In the genomic region with DNA sequence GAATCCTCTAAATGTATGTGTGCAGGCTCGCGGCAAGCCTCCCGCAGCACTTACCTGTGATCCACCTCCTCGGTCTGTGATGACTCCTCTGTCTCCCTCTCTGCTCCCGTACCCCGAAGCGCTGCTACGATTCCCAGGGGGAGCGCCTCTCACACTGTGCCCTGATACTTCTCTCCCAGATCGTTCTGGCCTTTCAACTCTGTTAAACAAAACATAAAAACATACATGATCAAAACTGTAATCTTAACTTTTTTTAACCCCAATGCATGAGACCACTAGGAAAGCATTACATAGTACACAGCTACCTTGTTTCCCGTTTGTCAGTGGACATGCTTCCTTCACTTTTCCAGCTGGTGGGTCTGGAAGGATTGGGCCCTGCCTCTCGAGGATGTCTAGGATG, we compare ENCODE assay signal across 17 cellular contexts. TPM values are rescaled to one million over a fixed set of nuclear protein-coding genes. Genes with fewer than 3 reads are reported as not detected.
DNase-seq lines count a peak whose midpoint lies in the region; ATAC-seq, FAIRE-seq and TF ChIP-seq lines count a peak whose summit lies in the region.
"Had no signal": no experiment of that assay in that cellular context is flagged by ENCODE, and none has a peak within 500 bp of the region (broad histone marks: within the 10 kb centered on the region; RNA-seq: fewer than 3 reads in every experiment).

No MANE protein-coding gene starts in this region.

- H3K4me3 ChIP-seq in HepG2 (replicated peaks in 1 of 3; ENCODE audit: insufficient read depth in 1 of 3, low read depth in 2 of 3, low read length in 3 of 3), result no peak overlapping the region
- no peak overlapping the region for H3K4me3 ChIP-seq in right lobe of liver
- H3K4me3 ChIP-seq in sigmoid colon, result no peak overlapping the region
- no peak overlapping the region for H3K4me3 ChIP-seq in lower lobe of right lung
- H3K4me3 ChIP-seq: BLaER1 had no signal

- no peaks in the 10 kb centered on the region; the same call in 1 of the 2 replicates for H4K20me1 ChIP-seq in HepG2 (ENCODE audit: insufficient read depth, low read length)
- H4K20me1 ChIP-seq: BLaER1 had no signal

- H3K36me3 ChIP-seq in HepG2 (replicated peaks in 1 of 2; ENCODE audit: control insufficient read depth in 1 of 2, insufficient read depth in 2 of 2, low read length in 2 of 2) (peaks cover 29 to 89% of the 10 kb centered on the region in 2 experiments), right lobe of liver (peaks cover 9 to 95% (median 51%) of the 10 kb centered on the region in 4 donors), sigmoid colon (peaks cover 37 to 100% (median 77%) of the 10 kb centered on the region in 4 donors), lower lobe of right lung (peaks cover 99% of the 10 kb centered on the region)

- POLR2A ChIA-PET in HepG2 (lab: Yijun Ruan, JAX), result interaction anchor here (1.7 kb wide), 1 partner anchor 22 kb away, joined by 3 read pairs; no protein-coding TSS in a partner anchor

- H3K4me2 ChIP-seq in HepG2 (ENCODE audit: low read depth, low read length), result no peak overlapping the region
- H3K4me2 ChIP-seq: BLaER1 had no signal

- TF ChIP-seq CTCF in HepG2 (CRISPR knock-in tag; IDR thresholded peaks at IDR 0.05), result no peak
- TF ChIP-seq CTCF in right lobe of liver (IDR thresholded peaks at IDR 0.05), result no peak
- TF ChIP-seq CTCF in endothelial cell (IDR thresholded peaks at IDR 0.05; ENCODE audit: unreplicated experiment), result no peak
- no peak for TF ChIP-seq CTCF in sigmoid colon (IDR thresholded peaks at IDR 0.05)
- TF ChIP-seq CTCF in lower lobe of right lung (IDR thresholded peaks at IDR 0.05), result no peak

- H3K27ac Mint-ChIP-seq in T-helper 1 cell treated with Interleukin-12 subunit alpha and Interleukin-12 subunit beta and Interleukin-4 antibody, amounts not matched to agents 30 μg/mL and 1 μg/mL, for 36 hours, result peak overlapping the region; percentile 28
- no peak overlapping the region for H3K27ac Mint-ChIP-seq in endothelial cell (ENCODE audit: unreplicated experiment)
- H3K27ac Mint-ChIP-seq in stimulated activated naive CD8-positive, alpha-beta T cell treated with anti-CD3 and anti-CD28 coated beads, Interleukin-15, amount 100 ng/mL, for 72 hours, result peak overlapping the region; percentile 28 to 83

- no peak for TF ChIP-seq EP300 in HepG2 (IDR thresholded peaks at IDR 0.05; ENCODE audit: low read depth in 2 of 2, low read length in 2 of 2)
- TF ChIP-seq EP300 in HepG2 (CRISPR knock-in tag; IDR thresholded peaks at IDR 0.05; ENCODE audit: borderline replicate concordance), result no peak
- TF ChIP-seq EP300 in sigmoid colon (IDR thresholded peaks at IDR 0.05), result no peak

- no peak for FAIRE-seq in HepG2 (lab: Jason Lieb, UNC)
- FAIRE-seq: H54, RCC 7860 had no signal

- TF ChIP-seq POLR2A in HepG2 (IDR thresholded peaks at IDR 0.05; ENCODE audit: insufficient read depth in 1 of 2, low read depth in 2 of 2, low read length in 2 of 2) (no peak), right lobe of liver (IDR thresholded peaks at IDR 0.05) (no peak), sigmoid colon (IDR thresholded peaks at IDR 0.05) (no peak)

- no peaks in the 10 kb centered on the region for H3K9me3 Mint-ChIP-seq in T-helper 1 cell treated with Interleukin-12 subunit alpha and Interleukin-12 subunit beta and Interleukin-4 antibody, amounts not matched to agents 30 μg/mL and 1 μg/mL, for 36 hours
- no peaks in the 10 kb centered on the region for H3K9me3 Mint-ChIP-seq in endothelial cell (ENCODE audit: unreplicated experiment)
- no peaks in the 10 kb centered on the region for H3K9me3 Mint-ChIP-seq in stimulated activated naive CD8-positive, alpha-beta T cell treated with anti-CD3 and anti-CD28 coated beads, Interleukin-15, amount 100 ng/mL, for 72 hours

- H3K9ac ChIP-seq in HepG2 (ENCODE audit: insufficient read depth, low read depth, low read length), result no peak overlapping the region
- H3K9ac ChIP-seq: BLaER1 had no signal

- TF ChIP-seq RAD21 in HepG2 (CRISPR knock-in tag; IDR thresholded peaks at IDR 0.05), result no peak

- WGBS in HepG2 (ENCODE audit: low lambda C conversion rate), result 98% methylated on average over 12 of the region's 12 CpGs
- WGBS in right lobe of liver (ENCODE audit: insufficient coverage, low coverage, low lambda C conversion rate, missing lambda C conversion rate), result 94% methylated on average over 10 of the region's 12 CpGs
- 96 to 97% methylated on average over 12 of the region's 12 CpGs for WGBS in sigmoid colon, 2 donors

- peaks cover 4% of the 10 kb centered on the region for H3K4me1 Mint-ChIP-seq in T-helper 1 cell treated with Interleukin-12 subunit alpha and Interleukin-12 subunit beta and Interleukin-4 antibody, amounts not matched to agents 30 μg/mL and 1 μg/mL, for 36 hours (ENCODE audit: low read depth)
- H3K4me1 Mint-ChIP-seq in endothelial cell (ENCODE audit: unreplicated experiment), result no peaks in the 10 kb centered on the region
- H3K4me1 Mint-ChIP-seq in stimulated activated naive CD8-positive, alpha-beta T cell treated with anti-CD3 and anti-CD28 coated beads, Interleukin-15, amount 100 ng/mL, for 72 hours, result no peaks in the 10 kb centered on the region

- H3K4me1 ChIP-seq in HepG2 (ENCODE audit: insufficient read depth, low read length), result no peaks in the 10 kb centered on the region
- no peaks in the 10 kb centered on the region for H3K4me1 ChIP-seq in right lobe of liver
- no peaks in the 10 kb centered on the region for H3K4me1 ChIP-seq in sigmoid colon
- no peaks in the 10 kb centered on the region for H3K4me1 ChIP-seq in lower lobe of right lung
- H3K4me1 ChIP-seq: BLaER1 had no signal

- no peak overlapping the region for H3K27ac ChIP-seq in HepG2 (ENCODE audit: extremely low read length, insufficient read depth, low read length)
- no peak overlapping the region for H3K27ac ChIP-seq in right lobe of liver
- H3K27ac ChIP-seq in sigmoid colon, result no peak overlapping the region
- H3K27ac ChIP-seq in lower lobe of right lung, result no peak overlapping the region
- H3K27ac ChIP-seq: 22Rv1, BLaER1 had no signal

- H3K4me3 Mint-ChIP-seq in T-helper 1 cell treated with Interleukin-12 subunit alpha and Interleukin-12 subunit beta and Interleukin-4 antibody, amounts not matched to agents 30 μg/mL and 1 μg/mL, for 36 hours, result no peak overlapping the region
- H3K4me3 Mint-ChIP-seq in endothelial cell (ENCODE audit: unreplicated experiment), result peak overlapping the region; percentile 68
- H3K4me3 Mint-ChIP-seq in stimulated activated naive CD8-positive, alpha-beta T cell treated with anti-CD3 and anti-CD28 coated beads, Interleukin-15, amount 100 ng/mL, for 72 hours, result no peak overlapping the region

- H2AFZ ChIP-seq in HepG2 (ENCODE audit: low read length), result no peak overlapping the region

- CTCF ChIA-PET in HepG2 (lab: Yijun Ruan, JAX; ENCODE audit: low intra/inter-chr PET ratio, low total read pairs), result no interaction called here

- H3K36me3 Mint-ChIP-seq in T-helper 1 cell treated with Interleukin-12 subunit alpha and Interleukin-12 subunit beta and Interleukin-4 antibody, amounts not matched to agents 30 μg/mL and 1 μg/mL, for 36 hours (ENCODE audit: low read depth), result peaks cover 64% of the 10 kb centered on the region
- H3K36me3 Mint-ChIP-seq in endothelial cell (ENCODE audit: low read depth, unreplicated experiment), result peaks cover 47% of the 10 kb centered on the region

- no peak for DNase-seq in T-helper 1 cell
- no peak for DNase-seq in HepG2 (ENCODE audit: low spot score)
- DNase-seq in right lobe of liver, result no peak
- no peak for DNase-seq in endothelial cell (ENCODE audit: low spot score)
- no peak for DNase-seq in stimulated activated naive CD8-positive, alpha-beta T cell treated with anti-CD3 and anti-CD28 coated beads, Interleukin-15, amount 100 ng/mL, for 72 hours
- DNase-seq in sigmoid colon, result no peak
- no peak for DNase-seq in lower lobe of right lung
- DNase-seq: Kasumi-1, NCI-H1417, NCI-H2029, NCI-H2171 treated with DMSO at 0.1 percent for 48 hours, NCI-H774 had no signal

- H3K9me3 ChIP-seq in HepG2 (ENCODE audit: low read length) (no peaks in the 10 kb centered on the region), right lobe of liver (no peaks in the 10 kb centered on the region), sigmoid colon (no peaks in the 10 kb centered on the region), lower lobe of right lung (no peaks in the 10 kb centered on the region)
- H3K9me3 ChIP-seq: BLaER1 had no signal

- H3K27me3 ChIP-seq in HepG2 (ENCODE audit: control insufficient read depth in 1 of 2, insufficient read depth in 2 of 2, low read length in 2 of 2) (no peaks in the 10 kb centered on the region), right lobe of liver (no peaks in the 10 kb centered on the region), sigmoid colon (no peaks in the 10 kb centered on the region), lower lobe of right lung (ENCODE audit: low read depth) (no peaks in the 10 kb centered on the region)
- H3K27me3 ChIP-seq: BLaER1 had no signal

- no TSS peak for BruUV-seq in HepG2 (replicated peaks; lab: Mats Ljungman, UMichigan)

- H3K27me3 Mint-ChIP-seq in T-helper 1 cell treated with Interleukin-12 subunit alpha and Interleukin-12 subunit beta and Interleukin-4 antibody, amounts not matched to agents 30 μg/mL and 1 μg/mL, for 36 hours (ENCODE audit: low read depth), result no peaks in the 10 kb centered on the region
- H3K27me3 Mint-ChIP-seq in endothelial cell (ENCODE audit: unreplicated experiment), result no peaks in the 10 kb centered on the region
- no peaks in the 10 kb centered on the region for H3K27me3 Mint-ChIP-seq in stimulated activated naive CD8-positive, alpha-beta T cell treated with anti-CD3 and anti-CD28 coated beads, Interleukin-15, amount 100 ng/mL, for 72 hours

- no peaks in the 10 kb centered on the region for H3K79me2 ChIP-seq in HepG2 (ENCODE audit: insufficient read depth, low read length)

- in situ Hi-C loops in HepG2 (cut with HindIII; ENCODE audit: extremely low pct_ligation_motif_present, low pct_unique_long_range_greater_than_20kb), result no loop called here

- no peak for ATAC-seq in HepG2
- no peak for ATAC-seq in right lobe of liver
- no peak for ATAC-seq in stimulated activated naive CD8-positive, alpha-beta T cell treated with anti-CD3 and anti-CD28 coated beads, Interleukin-15, amount 100 ng/mL, for 72 hours
- ATAC-seq in lower lobe of right lung, result no peak

- intact Hi-C loops in HepG2 (cut with micrococcal nuclease; ENCODE audit: unreplicated experiment), result no loop called here
- intact Hi-C loops in right lobe of liver (cut with DNase I), result no loop called here
- intact Hi-C loops in sigmoid colon (cut with DNase I), result no loop called here
- intact Hi-C loops in lower lobe of right lung (cut with DNase I), result no loop called here

RNA-seq across cellular contexts. Expression of a gene that starts 46.6 kb away (rescaled TPM):
- 58.0 and 64.2 TPM in 2 replicates for total RNA-seq in HepG2 (2016; rRNA removed; fragmentation: Illumina TruSeq; extraction: Trizol)
- 85.4 and 92.4 TPM in 2 replicates for total RNA-seq in HepG2 (2016; cell fraction: cytosol; rRNA removed; fragmentation: Illumina TruSeq; extraction: Trizol; ENCODE audit: low read depth)
- 52.5 and 70.6 TPM in 2 replicates for total RNA-seq in HepG2 (2016; cell fraction: insoluble cytoplasmic fraction; rRNA removed; fragmentation: Illumina TruSeq; extraction: Trizol)
- 33.2 and 33.4 TPM in 2 replicates for total RNA-seq in HepG2 (2016; cell fraction: membrane; rRNA removed; fragmentation: Illumina TruSeq; extraction: Trizol)
- total RNA-seq in HepG2 (2016; cell fraction: nucleus; rRNA removed; fragmentation: Illumina TruSeq; extraction: Trizol), result 120 TPM in 2 replicates
- polyA plus RNA-seq in HepG2 (2011; rRNA removed), result 20.3 and 22.0 TPM in 2 replicates
- polyA plus RNA-seq in HepG2 (2011; cell fraction: cytosol; rRNA removed), result 13.2 and 16.1 TPM in 2 replicates
- 61.3 and 71.8 TPM in 2 replicates for polyA plus RNA-seq in HepG2 (2011; cell fraction: nucleus; rRNA removed)
- 39.7 and 46.8 TPM in 2 replicates for polyA plus RNA-seq in HepG2 (2012)
- 28.8 and 28.9 TPM in 2 replicates for polyA plus RNA-seq in HepG2 (2016; cell fraction: cytosol; fragmentation: Illumina TruSeq; extraction: Trizol; ENCODE audit: low read depth)
- polyA plus RNA-seq in HepG2 (2016; cell fraction: insoluble cytoplasmic fraction; fragmentation: Illumina TruSeq; extraction: Trizol; ENCODE audit: low read depth), result 56.6 and 65.2 TPM in 2 replicates
- polyA plus RNA-seq in HepG2 (2016; cell fraction: membrane; fragmentation: Illumina TruSeq; extraction: Trizol; ENCODE audit: low read depth), result 21.9 and 25.0 TPM in 2 replicates
- polyA plus RNA-seq in HepG2 (2016; cell fraction: nucleus; fragmentation: Illumina TruSeq; extraction: Trizol; ENCODE audit: insufficient read depth, low read depth), result 88.9 and 106 TPM in 2 replicates
- 20.5 and 36.5 TPM in 2 replicates for polyA minus RNA-seq in HepG2 (2011; rRNA and poly(A)+ RNA removed; ENCODE audit: low replicate concordance)
- polyA minus RNA-seq in HepG2 (2011; cell fraction: cytosol; rRNA and poly(A)+ RNA removed), result 14.5 and 29.8 TPM in 2 replicates
- polyA minus RNA-seq in HepG2 (2011; cell fraction: nucleus; rRNA and poly(A)+ RNA removed), result 202 and 232 TPM in 2 replicates
- 10 to 100 TPM; 27.7 to 39.4 (median 30.2) TPM for total RNA-seq in right lobe of liver
- 71.9 TPM for total RNA-seq in endothelial cell (ENCODE audit: unreplicated experiment)
- 100 to 1,000 TPM in 2 of 4 donors, 10 to 100 TPM in 2; 83.5 to 107 (median 95.7) TPM for total RNA-seq in sigmoid colon
- polyA plus RNA-seq in sigmoid colon, result 10 to 100 TPM; 34.8 to 63.0 (median 45.5) TPM
- 93.0 TPM for total RNA-seq in lower lobe of right lung
